16 cellular contexts compared by ENCODE assay signal in the genomic region with DNA sequence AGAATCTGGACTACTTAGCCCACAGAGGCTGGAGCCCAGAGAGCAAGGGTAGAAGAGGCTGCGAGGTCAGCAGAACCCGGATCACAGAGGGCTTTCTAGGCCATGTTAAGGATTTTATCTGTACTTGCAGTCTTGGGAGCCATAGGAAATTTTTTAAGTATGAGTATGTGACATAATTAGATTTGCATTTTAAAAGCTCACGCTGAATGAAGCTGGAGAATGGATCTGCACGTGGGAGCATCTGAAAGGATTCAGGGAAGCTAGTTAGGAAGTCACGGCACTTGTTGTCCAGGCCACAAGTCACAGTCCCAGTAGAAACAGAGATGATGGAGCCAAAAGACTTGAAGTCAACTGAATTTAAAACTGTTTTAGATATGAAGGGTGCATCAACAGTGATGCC. TPM values are rescaled to one million over a fixed set of nuclear protein-coding genes. Genes with fewer than 3 reads are reported as not detected.
A peak's percentile ranks its signal among the peaks of the same experiment; 100 is the strongest.
DNase-seq lines count a peak whose midpoint lies in the region; FAIRE-seq and TF ChIP-seq lines count a peak whose summit lies in the region.
"Had no signal": no experiment of that assay in that cellular context is flagged by ENCODE, and none has a peak within 500 bp of the region (broad histone marks: within the 10 kb centered on the region; RNA-seq: fewer than 3 reads in every experiment).

No MANE protein-coding gene starts in this region.

- no peak overlapping the region for H2AFZ ChIP-seq in astrocyte (ENCODE audit: low read depth, low read length)

- H3K4me2 ChIP-seq in astrocyte (ENCODE audit: low read length): no peak overlapping the region

- no peak for FAIRE-seq in astrocyte (lab: Jason Lieb, UNC)

- H3K4me1 ChIP-seq in HEK293 (ENCODE audit: control insufficient read depth, insufficient read depth, low read length) (peaks cover 20% of the 10 kb centered on the region), astrocyte (ENCODE audit: insufficient read depth, low read length) (peaks cover 32% of the 10 kb centered on the region), transverse colon (peaks cover 8 to 63% (median 45%) of the 10 kb centered on the region in 4 donors)

- H3K27me3 ChIP-seq in astrocyte (ENCODE audit: insufficient read depth, low read length): no peaks in the 10 kb centered on the region
- H3K27me3 ChIP-seq in transverse colon: no peaks in the 10 kb centered on the region
- H3K27me3 ChIP-seq: BE2C had no signal

- POLR2A ChIA-PET in HEK293 (lab: Yijun Ruan, JAX): interaction anchor here (1.4 to 1.7 kb wide), 2 partner anchors 13 to 15 kb away, joined by 4 to 10 read pairs; no protein-coding TSS in a partner anchor
- POLR2A ChIA-PET in MCF 10A (lab: Yijun Ruan, JAX): interaction anchor here (0.6 to 1.9 kb wide), 6 partner anchors 9 to 28 kb away, joined by 3 to 12 read pairs (median 4); no protein-coding TSS in a partner anchor

- intact Hi-C loops in transverse colon (cut with DNase I; ENCODE audit: low total_unique reads) (no loop called here), MCF 10A (cut with micrococcal nuclease) (no loop called here)

- no peaks in the 10 kb centered on the region for H3K9me3 Mint-ChIP-seq in astrocyte (ENCODE audit: unreplicated experiment)
- H3K9me3 Mint-ChIP-seq in nephron progenitor cell: no peaks in the 10 kb centered on the region
- no peaks in the 10 kb centered on the region for H3K9me3 Mint-ChIP-seq in MCF 10A (ENCODE audit: unreplicated experiment)
- H3K9me3 Mint-ChIP-seq: CD4-positive, alpha-beta memory T cell had no signal

- no peak overlapping the region for H3K4me3 Mint-ChIP-seq in astrocyte (ENCODE audit: unreplicated experiment)
- H3K4me3 Mint-ChIP-seq in nephron progenitor cell: no peak overlapping the region
- H3K4me3 Mint-ChIP-seq in MCF 10A (ENCODE audit: unreplicated experiment): no peak overlapping the region
- H3K4me3 Mint-ChIP-seq: CD4-positive, alpha-beta memory T cell had no signal

- H3K79me2 ChIP-seq in astrocyte (ENCODE audit: insufficient read depth, low read length): peaks cover 100% of the 10 kb centered on the region

- CTCF ChIA-PET in HEK293 (lab: Yijun Ruan, JAX) (interaction anchor here (0.5 to 1.4 kb wide), 3 partner anchors 12 to 99 kb away, joined by 3 to 4 read pairs (median 3); no protein-coding TSS in a partner anchor), MCF 10A (lab: Yijun Ruan, JAX) (interaction anchor here (1.0 kb wide), 1 partner anchor 16 kb away, joined by 4 read pairs; no protein-coding TSS in a partner anchor)

- TF ChIP-seq CTCF in HEK293 (tag by site-specific recombination; IDR thresholded peaks at IDR 0.05) (no peak), astrocyte (IDR thresholded peaks at IDR 0.05; ENCODE audit: insufficient read depth, low read depth, low read length) (no peak), nephron progenitor cell (IDR thresholded peaks at IDR 0.05) (no peak), transverse colon (IDR thresholded peaks at IDR 0.05) (no peak), MCF 10A (IDR thresholded peaks at IDR 0.05; ENCODE audit: unreplicated experiment) (no peak)

- H3K27me3 Mint-ChIP-seq in astrocyte (ENCODE audit: low read depth, unreplicated experiment): no peaks in the 10 kb centered on the region
- no peaks in the 10 kb centered on the region for H3K27me3 Mint-ChIP-seq in nephron progenitor cell (ENCODE audit: low read depth, poor library complexity)
- no peaks in the 10 kb centered on the region for H3K27me3 Mint-ChIP-seq in MCF 10A (ENCODE audit: insufficient read depth, unreplicated experiment)
- H3K27me3 Mint-ChIP-seq: CD4-positive, alpha-beta memory T cell had no signal

- no peak overlapping the region for H3K4me3 ChIP-seq in HEK293 (ENCODE audit: low read depth, low read length)
- no peak overlapping the region for H3K4me3 ChIP-seq in astrocyte (ENCODE audit: insufficient read depth, low read depth, low read length)
- H3K4me3 ChIP-seq in transverse colon: no peak overlapping the region

- in situ Hi-C loops in transverse colon (cut with MboI; ENCODE audit: low pct_ligation_motif_present in 1 of 4, low pct_unique_long_range_greater_than_20kb in 1 of 4, low sequenced_read_pairs in 3 of 4): no loop called here

- H3K9me3 ChIP-seq in HEK293 (ENCODE audit: control insufficient read depth, insufficient read depth, low read depth, low read length) (no peaks in the 10 kb centered on the region), astrocyte (ENCODE audit: insufficient read depth, low read depth, low read length) (no peaks in the 10 kb centered on the region), transverse colon (no peaks in the 10 kb centered on the region)
- H3K9me3 ChIP-seq: BE2C had no signal

- H3K4me1 Mint-ChIP-seq in astrocyte (ENCODE audit: low read depth, unreplicated experiment) (peaks cover 56% of the 10 kb centered on the region), nephron progenitor cell (peaks cover 41% of the 10 kb centered on the region), MCF 10A (ENCODE audit: insufficient read depth, unreplicated experiment) (peaks cover 17% of the 10 kb centered on the region)
- H3K4me1 Mint-ChIP-seq: CD4-positive, alpha-beta memory T cell had no signal

- no peak for TF ChIP-seq EP300 in transverse colon (IDR thresholded peaks at IDR 0.05; ENCODE audit: low read depth)

- WGBS in transverse colon (ENCODE audit: low coverage in 1 of 2), 2 donors: 80 to 88% methylated on average over 5 of the region's 5 CpGs

- H3K27ac Mint-ChIP-seq in astrocyte (ENCODE audit: unreplicated experiment): peak overlapping the region; percentile 4
- H3K27ac Mint-ChIP-seq in nephron progenitor cell: peak overlapping the region; percentile 25
- H3K27ac Mint-ChIP-seq in MCF 10A (ENCODE audit: low read depth, unreplicated experiment): no peak overlapping the region

- no peaks in the 10 kb centered on the region for H3K36me3 ChIP-seq in HEK293 (ENCODE audit: control insufficient read depth in 2 of 2, insufficient read depth in 1 of 2, low read length in 2 of 2)
- peaks cover 7% of the 10 kb centered on the region for H3K36me3 ChIP-seq in astrocyte (ENCODE audit: insufficient read depth, low read length)
- H3K36me3 ChIP-seq in transverse colon: peaks cover 0 to 6% (median 0%) of the 10 kb centered on the region in 4 donors

- TF ChIP-seq POLR2A in transverse colon (IDR thresholded peaks at IDR 0.05): no peak

- H3K27ac ChIP-seq in HEK293 (ENCODE audit: extremely low read depth, low read depth, low read length) (no peak overlapping the region), astrocyte (ENCODE audit: low read depth, low read length) (peak overlapping the region; percentile 17), transverse colon (peak overlapping the region in 3 of 4 donors; percentile 2 to 34 (median 6))

- no peak overlapping the region for H3K9ac ChIP-seq in astrocyte (ENCODE audit: low read length)

- BruUV-seq in MCF 10A (replicated peaks; lab: Mats Ljungman, UMichigan): no TSS peak

- H4K20me1 ChIP-seq in astrocyte (ENCODE audit: insufficient read depth, low read length): peaks cover 54% of the 10 kb centered on the region

- H3K36me3 Mint-ChIP-seq in astrocyte (ENCODE audit: low read depth, unreplicated experiment): peaks cover 14% of the 10 kb centered on the region
- peaks cover 24% of the 10 kb centered on the region for H3K36me3 Mint-ChIP-seq in nephron progenitor cell (ENCODE audit: low read depth)
- H3K36me3 Mint-ChIP-seq in MCF 10A (ENCODE audit: insufficient read depth, unreplicated experiment): peaks cover 22% of the 10 kb centered on the region
- H3K36me3 Mint-ChIP-seq: CD4-positive, alpha-beta memory T cell had no signal

- DNase-seq in astrocyte (ENCODE audit: low read depth): no peak
- no peak for DNase-seq in nephron progenitor cell
- DNase-seq in transverse colon: no peak
- no peak for DNase-seq in NCI-H345 (lab: John Stamatoyannopoulos, UW)
- DNase-seq in MCF 10A (ENCODE audit: unreplicated experiment): no peak
- DNase-seq in nucleus accumbens (lab: John Stamatoyannopoulos, UW): no peak
- DNase-seq: BE2C; CD4-positive, alpha-beta memory T cell; DMS79; Kasumi-1; NCI-H1105; NCI-H1694 treated with DMSO at 0.1 percent for 48 hours; NCI-H446; NK-92 treated with Interleukin-12 subunit alpha and Interleukin-12 subunit beta, amount 100 ng/mL, for 24 hours; SHP77 treated with DMSO at 0.1 percent for 48 hours had no signal

TF ChIP-seq in HEK293, 187 proteins besides CTCF, POLR2A, EP300 and RAD21:
- 0 out of 2 replicates have a peak, but pooled peaks have one; percentile 28 for TF ChIP-seq ZBTB17 (tag by site-specific recombination; IDR thresholded peaks at IDR 0.05)
- TF ChIP-seq, protein P1, sequence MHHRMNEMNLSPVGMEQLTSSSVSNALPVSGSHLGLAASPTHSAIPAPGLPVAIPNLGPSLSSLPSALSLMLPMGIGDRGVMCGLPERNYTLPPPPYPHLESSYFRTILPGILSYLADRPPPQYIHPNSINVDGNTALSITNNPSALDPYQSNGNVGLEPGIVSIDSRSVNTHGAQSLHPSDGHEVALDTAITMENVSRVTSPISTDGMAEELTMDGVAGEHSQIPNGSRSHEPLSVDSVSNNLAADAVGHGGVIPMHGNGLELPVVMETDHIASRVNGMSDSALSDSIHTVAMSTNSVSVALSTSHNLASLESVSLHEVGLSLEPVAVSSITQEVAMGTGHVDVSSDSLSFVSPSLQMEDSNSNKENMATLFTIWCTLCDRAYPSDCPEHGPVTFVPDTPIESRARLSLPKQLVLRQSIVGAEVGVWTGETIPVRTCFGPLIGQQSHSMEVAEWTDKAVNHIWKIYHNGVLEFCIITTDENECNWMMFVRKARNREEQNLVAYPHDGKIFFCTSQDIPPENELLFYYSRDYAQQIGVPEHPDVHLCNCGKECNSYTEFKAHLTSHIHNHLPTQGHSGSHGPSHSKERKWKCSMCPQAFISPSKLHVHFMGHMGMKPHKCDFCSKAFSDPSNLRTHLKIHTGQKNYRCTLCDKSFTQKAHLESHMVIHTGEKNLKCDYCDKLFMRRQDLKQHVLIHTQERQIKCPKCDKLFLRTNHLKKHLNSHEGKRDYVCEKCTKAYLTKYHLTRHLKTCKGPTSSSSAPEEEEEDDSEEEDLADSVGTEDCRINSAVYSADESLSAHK (tag by site-specific recombination; IDR thresholded peaks at IDR 0.05): no peak

RNA-seq across cellular contexts. Expression of a gene that starts 14.1 kb away (rescaled TPM):
- total RNA-seq in astrocyte (364 and 391 TPM in 2 replicates), transverse colon (100 to 1,000 TPM in 3 of 4 donors, 10 to 100 TPM in 1; 68.1 to 153 (median 128) TPM), MCF 10A (2022) (130 and 141 TPM in 2 replicates)
